ENCODE assay signal across 24 cellular contexts in the genomic region with DNA sequence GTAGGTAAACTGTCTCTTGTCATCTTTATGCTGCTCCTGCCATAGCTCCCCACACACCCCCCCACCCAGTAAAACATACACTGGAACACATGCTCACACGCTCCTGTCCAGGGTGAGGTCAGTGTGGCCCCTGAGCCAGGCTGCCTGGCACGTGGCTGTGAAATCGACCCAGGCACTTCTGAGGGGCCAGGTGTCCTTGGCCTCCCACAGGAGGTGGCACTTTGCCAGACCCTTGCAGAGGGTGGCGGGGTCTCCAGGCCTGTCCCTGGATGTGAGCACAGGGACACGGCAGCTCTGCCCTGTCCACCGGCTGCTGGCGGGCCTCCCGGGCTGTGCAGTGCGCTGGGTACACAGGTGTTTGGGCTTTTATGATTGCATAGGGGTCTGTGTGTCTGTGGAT. TPM values are rescaled to one million over a fixed set of nuclear protein-coding genes. Genes with fewer than 3 reads are reported as not detected.
DNase-seq lines count a peak whose midpoint lies in the region; ATAC-seq, FAIRE-seq and TF ChIP-seq lines count a peak whose summit lies in the region.
"Had no signal": no experiment of that assay in that cellular context is flagged by ENCODE, and none has a peak within 500 bp of the region (broad histone marks: within the 10 kb centered on the region; RNA-seq: fewer than 3 reads in every experiment).

No MANE protein-coding gene starts in this region.

- no peak for ATAC-seq in K562
- no peak for ATAC-seq in GM18858 (IDR thresholded peaks at IDR 0.05; ENCODE audit: unreplicated experiment)
- ATAC-seq: stimulated activated naive B cell treated with anti-CD40 and anti-IgM and Interleukin-4, amounts not matched to agents 10 μg/mL and 1 μg/mL and 100 μg/mL, for 72 hours had no signal

- no peak for TF ChIP-seq EP300 in K562 (IDR thresholded peaks at IDR 0.05; ENCODE audit: low read length)

- intact Hi-C loops in K562 (cut with micrococcal nuclease), result no loop called here

- no peaks in the 10 kb centered on the region for H3K79me2 ChIP-seq in K562 (ENCODE audit: control insufficient read depth, insufficient read depth, low read length)

- H3K4me1 ChIP-seq in K562 (replicated peaks in 1 of 2; ENCODE audit: control insufficient read depth in 2 of 2, insufficient read depth in 2 of 2, low read length in 2 of 2) (peaks cover 23 to 37% of the 10 kb centered on the region in 2 experiments; a peak in 4 of 5 replicates), rectal smooth muscle tissue (ENCODE audit: control insufficient read depth, insufficient read depth, low read length) (peaks cover 10% of the 10 kb centered on the region)

- no peaks in the 10 kb centered on the region for H3K9me3 ChIP-seq in K562 (replicated peaks; ENCODE audit: control insufficient read depth, insufficient read depth, low read depth, low read length)
- H3K9me3 ChIP-seq: thyroid gland had no signal

- H3K27ac ChIP-seq in K562 (ENCODE audit: extremely low read depth, low read depth, low read length) (peak overlapping the region; percentile 61; the same call in 1 of the 3 replicates), rectal smooth muscle tissue (ENCODE audit: low read depth, low read length) (peak overlapping the region; percentile 55)
- H3K27ac ChIP-seq: HL-60 had no signal

- CTCF ChIA-PET in K562 (lab: Yijun Ruan, JAX; ENCODE audit: low intra/inter-chr PET ratio), result interaction anchor here (0.6 kb wide), 1 partner anchor 264 kb away, joined by 3 read pairs; no protein-coding TSS in a partner anchor

- H3K4me3 ChIP-seq in H7 (ENCODE audit: insufficient read depth, low read depth, low read length) (no peak overlapping the region), K562 (no peak overlapping the region), rectal smooth muscle tissue (ENCODE audit: low read length) (no peak overlapping the region)
- H3K4me3 ChIP-seq: thyroid gland had no signal

- DNase-seq in DMS53 (lab: John Stamatoyannopoulos, UW), result peak; percentile 22
- DNase-seq in DMS53 treated with DMSO at 0.1 percent for 48 hours (lab: John Stamatoyannopoulos, UW; ENCODE audit: unreplicated experiment), result no peak
- DNase-seq in H7, result peak; percentile 51
- DNase-seq in K562 (ENCODE audit: extremely low read depth in 1 of 4, low spot score in 3 of 4), result no peak
- DNase-seq in AG08396 (ENCODE audit: low spot score), result no peak
- DNase-seq in cerebellar cortex (ENCODE audit: low spot score), result no peak
- DNase-seq: 8988T; activated CD4-positive, alpha-beta memory T cell treated with anti-CD3 and anti-CD28 coated beads, Interleukin-2, amount 10 ng/mL, durations not matched to agents 7 days and 5 days; activated CD4-positive, CD25-positive, alpha-beta regulatory T cell; activated naive CD4-positive, alpha-beta T cell treated with anti-CD3 and anti-CD28 coated beads for 36 hours; activated T-cell treated with anti-CD3 and anti-CD28 coated beads, Interleukin-2, amount 50 U/mL, for 1 hour; anterior cingulate cortex; C1 segment of cervical spinal cord; effector CD4-positive, alpha-beta T cell; MM.1S; NCI-H187 treated with DMSO at 0.1 percent for 48 hours; NCI-H510A; stimulated activated CD4-positive, alpha-beta T cell treated with anti-CD3 and anti-CD28 coated beads, Interleukin-15, amount 100 ng/mL, for 24 hours; stimulated activated naive B cell treated with anti-CD40 and anti-IgM and Interleukin-4, amounts not matched to agents 10 μg/mL and 1 μg/mL and 100 μg/mL, for 72 hours had no signal

- in situ Hi-C loops in K562 (cut with MboI), result loop anchor here (10.0 kb wide), 1 partner anchor 521 kb away; a partner anchor contains a TSS

- no peak overlapping the region for H3K4me2 ChIP-seq in K562 (ENCODE audit: insufficient read depth, low read length)

- TF ChIP-seq POLR2A in K562 (conservative IDR thresholded peaks at IDR 0.05), result no peak

- peaks cover 7% of the 10 kb centered on the region; the same call in 1 of the 2 replicates for H4K20me1 ChIP-seq in K562 (replicated peaks; ENCODE audit: control insufficient read depth, insufficient read depth, low read length)

- POLR2A ChIA-PET in K562 (lab: Yijun Ruan, JAX), result interaction anchor here (0.8 to 1.4 kb wide), 3 partner anchors 10 to 230 kb away, joined by 3 to 4 read pairs (median 3); no protein-coding TSS in a partner anchor

- FAIRE-seq in K562 (lab: Jason Lieb, UNC), result no peak

- no peak for TF ChIP-seq CTCF in K562 (IDR thresholded peaks at IDR 0.05 in 2 of 3, conservative IDR thresholded peaks at IDR 0.05 in 1 of 3; ENCODE audit: insufficient read depth in 2 of 3, low read depth in 1 of 3, low read length in 3 of 3)

- H3K9ac ChIP-seq in K562 (ENCODE audit: insufficient read depth in 1 of 2, low read depth in 2 of 2, low read length in 2 of 2) (peak overlapping the region in 1 of 2 experiments; percentile 72; a peak in 2 of 4 replicates), rectal smooth muscle tissue (ENCODE audit: low read length) (no peak overlapping the region)

- TF ChIP-seq RAD21 in K562 (CRISPR knock-in tag; conservative IDR thresholded peaks at IDR 0.05 in 1 of 2, IDR thresholded peaks at IDR 0.05 in 1 of 2), result no peak

- peak overlapping the region; percentile 83 for H2AFZ ChIP-seq in K562 (ENCODE audit: low read depth, low read length)

- BruUV-seq in K562 (replicated peaks; lab: Mats Ljungman, UMichigan), result no TSS peak

- WGBS in K562 (ENCODE audit: insufficient coverage, low coverage, missing lambda C conversion rate), result 87% methylated on average over 8 of the region's 9 CpGs

- H3K9me1 ChIP-seq in K562 (ENCODE audit: control insufficient read depth, insufficient read depth, low read length), result no peaks in the 10 kb centered on the region

- H3K36me3 ChIP-seq in H7 (replicated peaks; ENCODE audit: control insufficient read depth, insufficient read depth, low read length), result no peaks in the 10 kb centered on the region
- H3K36me3 ChIP-seq in K562 (ENCODE audit: control insufficient read depth, insufficient read depth, low read length), result no peaks in the 10 kb centered on the region
- no peaks in the 10 kb centered on the region for H3K36me3 ChIP-seq in rectal smooth muscle tissue (ENCODE audit: control insufficient read depth, insufficient read depth, low read length)
- H3K36me3 ChIP-seq: thyroid gland had no signal

- H3K27me3 ChIP-seq in H7 (ENCODE audit: control insufficient read depth, insufficient read depth, low read length), result no peaks in the 10 kb centered on the region
- H3K27me3 ChIP-seq in K562 (ENCODE audit: control insufficient read depth in 2 of 2, insufficient read depth in 2 of 2, low read length in 2 of 2), result no peaks in the 10 kb centered on the region
- no peaks in the 10 kb centered on the region for H3K27me3 ChIP-seq in rectal smooth muscle tissue (ENCODE audit: control insufficient read depth, insufficient read depth, low read length)
- H3K27me3 ChIP-seq: thyroid gland had no signal

TF ChIP-seq in K562, 482 proteins besides CTCF, POLR2A, EP300 and RAD21:
- TF ChIP-seq, protein P1, sequence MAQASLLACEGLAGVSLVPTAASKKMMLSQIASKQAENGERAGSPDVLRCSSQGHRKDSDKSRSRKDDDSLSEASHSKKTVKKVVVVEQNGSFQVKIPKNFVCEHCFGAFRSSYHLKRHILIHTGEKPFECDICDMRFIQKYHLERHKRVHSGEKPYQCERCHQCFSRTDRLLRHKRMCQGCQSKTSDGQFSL (CRISPR knock-in tag; IDR thresholded peaks at IDR 0.05), result peak; percentile 66; the same call in 1 of the 2 replicates
- TF ChIP-seq, protein P1 (tag; IDR thresholded peaks at IDR 0.05), result no peak
- TF ChIP-seq NFIC (IDR thresholded peaks at IDR 0.05), result peak; percentile 81
- TF ChIP-seq, protein P2, sequence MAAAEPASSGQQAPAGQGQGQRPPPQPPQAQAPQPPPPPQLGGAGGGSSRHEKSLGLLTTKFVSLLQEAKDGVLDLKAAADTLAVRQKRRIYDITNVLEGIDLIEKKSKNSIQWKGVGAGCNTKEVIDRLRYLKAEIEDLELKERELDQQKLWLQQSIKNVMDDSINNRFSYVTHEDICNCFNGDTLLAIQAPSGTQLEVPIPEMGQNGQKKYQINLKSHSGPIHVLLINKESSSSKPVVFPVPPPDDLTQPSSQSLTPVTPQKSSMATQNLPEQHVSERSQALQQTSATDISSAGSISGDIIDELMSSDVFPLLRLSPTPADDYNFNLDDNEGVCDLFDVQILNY (CRISPR knock-in tag; IDR thresholded peaks at IDR 0.05), result no peak
- TF ChIP-seq, protein P3, sequence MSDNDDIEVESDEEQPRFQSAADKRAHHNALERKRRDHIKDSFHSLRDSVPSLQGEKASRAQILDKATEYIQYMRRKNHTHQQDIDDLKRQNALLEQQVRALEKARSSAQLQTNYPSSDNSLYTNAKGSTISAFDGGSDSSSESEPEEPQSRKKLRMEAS (CRISPR knock-in tag; IDR thresholded peaks at IDR 0.05), result 0 out of 2 replicates have a peak, but pooled peaks have one; percentile 35

RNA-seq across cellular contexts. Expression of a gene that starts 10.0 kb away (rescaled TPM):
- 1.6 and 1.7 TPM in 2 replicates for total RNA-seq in H7 (2014; rRNA removed; shearing (Covaris generic))
- total RNA-seq in K562 (2011; cell fraction: chromatin; rRNA removed; ENCODE audit: low replicate concordance), result 0.67 and 3.0 TPM in 2 replicates
- total RNA-seq in K562 (2011; cell fraction: nucleolus; rRNA removed), result 2.5 and 3.2 TPM in 2 replicates
- 0.76 and 0.88 TPM in 2 replicates for total RNA-seq in K562 (2011; cell fraction: nucleoplasm; rRNA removed)
- 0.53 and 0.64 TPM in 2 replicates for total RNA-seq in K562 (2014; rRNA removed)
- 0.13 and 0.18 TPM in 2 replicates for total RNA-seq in K562 (2014; rRNA removed; fragmentation: Illumina TruSeq; extraction: Trizol)
- 0.25 and 0.38 TPM in 2 replicates for total RNA-seq in K562 (2015; rRNA removed; fragmentation: Illumina TruSeq; extraction: Trizol)
- total RNA-seq in K562 (2021), result 1.2 and 1.3 TPM in 2 replicates
- polyA plus RNA-seq in K562 (2011; rRNA removed), result 0.18 and 0.28 TPM in 2 replicates
- polyA plus RNA-seq in K562 (2011; cell fraction: cytosol; rRNA removed), result 0.19 and 0.67 TPM in 2 replicates
- polyA plus RNA-seq in K562 (2011; cell fraction: nucleus; rRNA removed), result 1.3 and 2.9 TPM in 2 replicates
- 0.25 and 0.68 TPM in 2 replicates for polyA plus RNA-seq in K562 (2012)
- polyA plus RNA-seq in K562 (2014; fragmentation: Illumina TruSeq; extraction: Trizol), result 0.13 and 0.29 TPM in 2 replicates
- not detected for polyA plus RNA-seq in K562 (2014; fragmentation: Nextera tagmentation; extraction: Ambion mirVana)
- 0.43 and 0.44 TPM in 2 replicates for polyA plus RNA-seq in K562 (2014; rRNA removed)
- 0.24 and 0.91 TPM in 2 replicates for polyA minus RNA-seq in K562 (2011; rRNA and poly(A)+ RNA removed)
- polyA minus RNA-seq in K562 (2011; cell fraction: cytosol; rRNA and poly(A)+ RNA removed), result 1.3 and 2.3 TPM in 2 replicates
- 1.1 and 1.2 TPM in 2 replicates for polyA minus RNA-seq in K562 (2011; cell fraction: nucleus; rRNA and poly(A)+ RNA removed)
- total RNA-seq: activated naive CD4-positive, alpha-beta T cell treated with anti-CD3 and anti-CD28 coated beads for 36 hours; T-helper 2 cell treated with Interferon-gamma antibody and Interleukin-4, amounts not matched to agents 100 ng/mL and 5 ng/mL, for 36 hours had no signal

Comparison
In these comparisons a context has a peak if more than half of its experiments do, and no peak if none do; other contexts are left out.
1. DNase-seq: peak in DMS53 (single experiment) and H7 (single experiment); none in DMS53 treated with DMSO at 0.1 percent for 48 hours (single experiment), K562 (0 of 4), AG08396 (single experiment) and cerebellar cortex (single experiment).